Comparison of ENCODE assay signal across 7 cellular contexts in the genomic region with DNA sequence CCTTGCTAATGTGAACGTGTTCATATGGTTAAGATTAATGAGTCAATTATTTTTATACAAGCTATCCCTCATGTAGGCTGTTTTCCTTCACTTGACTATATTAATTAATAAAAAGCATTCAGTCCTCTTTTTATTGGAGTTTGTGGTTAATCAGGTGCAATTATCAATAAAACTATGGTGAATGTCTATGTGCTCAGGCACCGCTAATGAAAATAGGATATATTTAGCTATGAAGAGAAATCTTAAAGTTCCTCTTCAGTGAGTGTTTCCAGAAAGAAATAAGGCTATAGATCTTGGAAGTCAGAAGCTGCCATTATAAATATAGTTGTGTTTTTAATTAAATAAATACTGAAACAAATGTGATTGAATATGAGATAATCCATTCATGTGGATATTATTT.
"Had no signal": no experiment of that assay in that cellular context is flagged by ENCODE, and none has a peak within 500 bp of the region (broad histone marks: within the 10 kb centered on the region; RNA-seq: fewer than 3 reads in every experiment).

No MANE protein-coding gene starts in this region.

- H3K4me3 Mint-ChIP-seq: GM23338, HFFc6, IgD-negative memory B cell had no signal

- H3K27ac Mint-ChIP-seq: GM23338, HFFc6, IgD-negative memory B cell had no signal

- H3K4me2 ChIP-seq: GM23338, KMS-11 had no signal

- H3K36me3 ChIP-seq: HAP-1 had no signal

- DNase-seq: HFFc6, KBM-7 had no signal

- H3K4me1 ChIP-seq: HAP-1 had no signal

- H3K4me1 Mint-ChIP-seq: GM23338, IgD-negative memory B cell had no signal

- H3K27ac ChIP-seq: KMS-11 had no signal

- H3K9ac ChIP-seq: KMS-11 had no signal

- ATAC-seq: GM23338, HCT116 had no signal

- H3K4me3 ChIP-seq: GM23338, HAP-1 had no signal
